Comparison of ENCODE assay signal across 10 cellular contexts in genomic region chr18:23225518-23225917, GRCh38.
DNase-seq lines count a peak whose midpoint lies in the region; ATAC-seq lines count a peak whose summit lies in the region.
"Had no signal": no experiment of that assay in that cellular context is flagged by ENCODE, and none has a peak within 500 bp of the region (broad histone marks: within the 10 kb centered on the region; RNA-seq: fewer than 3 reads in every experiment).

No MANE protein-coding gene starts in this region.

- H3K27me3 Mint-ChIP-seq in naive B cell = no peaks in the 10 kb centered on the region

- DNase-seq in AG08396 (ENCODE audit: low spot score) (peak; percentile 75), LHCN-M2 (ENCODE audit: low read depth) (peak; percentile 93), dermis blood vessel endothelial cell (peak; percentile 44), naive B cell (no peak), NCI-H524 treated with DMSO at 0.1 percent for 48 hours (lab: John Stamatoyannopoulos, UW) (no peak), NCI-H82 treated with DMSO at 0.1 percent for 48 hours (lab: John Stamatoyannopoulos, UW; ENCODE audit: unreplicated experiment) (no peak)
- DNase-seq: activated naive CD4-positive, alpha-beta T cell; SIG-M5 had no signal

- H3K36me3 Mint-ChIP-seq in naive B cell = no peaks in the 10 kb centered on the region

- H3K9me3 Mint-ChIP-seq in naive B cell = no peaks in the 10 kb centered on the region

- H3K4me3 Mint-ChIP-seq in naive B cell = no peak overlapping the region

- no peak for ATAC-seq in naive B cell (ENCODE audit: low read depth in 2 of 2)
- no peak for ATAC-seq in HG02885 (IDR thresholded peaks at IDR 0.05; ENCODE audit: poor library complexity, unreplicated experiment)
- ATAC-seq in HG03457 (IDR thresholded peaks at IDR 0.05; ENCODE audit: unreplicated experiment) = no peak

- peaks cover 37 to 58% (median 56%) of the 10 kb centered on the region in 3 donors for H3K4me1 Mint-ChIP-seq in naive B cell

- peak overlapping the region; percentile 35 to 65 (median 58) for H3K27ac Mint-ChIP-seq in naive B cell

Comparison
In these comparisons a context has a peak if more than half of its experiments do, and no peak if none do; other contexts are left out.
1. DNase-seq: peak in AG08396 (single experiment), LHCN-M2 (single experiment) and dermis blood vessel endothelial cell (single experiment); none in naive B cell (single experiment), NCI-H524 treated with DMSO at 0.1 percent for 48 hours (single experiment) and NCI-H82 treated with DMSO at 0.1 percent for 48 hours (single experiment).